In the genomic region with DNA sequence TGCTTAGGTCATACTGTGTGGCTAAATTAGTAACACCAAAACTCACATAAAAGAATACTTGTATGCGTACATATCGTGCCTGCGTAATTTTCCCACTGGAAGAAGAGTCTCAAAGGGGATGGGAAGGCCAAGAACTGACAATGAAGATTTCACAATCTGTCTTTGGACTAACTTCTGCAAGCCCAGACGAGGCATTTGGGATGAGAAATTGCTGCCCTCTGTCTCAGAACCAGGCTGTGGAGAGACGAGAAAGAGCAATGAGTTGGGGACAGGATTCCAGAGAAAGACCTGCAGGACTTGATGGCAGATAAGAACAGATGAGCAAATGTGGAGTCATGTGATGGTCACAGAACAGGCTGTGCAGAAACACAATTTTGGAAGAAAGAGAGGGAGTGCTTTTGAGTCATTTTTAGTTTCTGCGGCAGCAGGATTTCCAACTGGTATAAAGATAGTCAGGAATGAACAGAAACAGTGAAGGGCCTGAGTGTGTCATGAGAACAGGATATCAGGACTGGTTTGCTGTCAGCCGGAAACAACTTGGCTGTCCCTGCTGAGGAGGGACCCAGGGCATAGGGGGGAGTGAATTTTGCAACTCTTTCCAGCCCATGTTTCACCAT, we compare ENCODE assay signal across 11 cellular contexts.
A peak's percentile ranks its signal among the peaks of the same experiment; 100 is the strongest.
DNase-seq lines count a peak whose midpoint lies in the region; ATAC-seq, FAIRE-seq and TF ChIP-seq lines count a peak whose summit lies in the region.
"Had no signal": no experiment of that assay in that cellular context is flagged by ENCODE, and none has a peak within 500 bp of the region (broad histone marks: within the 10 kb centered on the region; RNA-seq: fewer than 3 reads in every experiment).

No MANE protein-coding gene starts in this region.

- TF ChIP-seq POLR2A in GM12892 (IDR thresholded peaks at IDR 0.05; ENCODE audit: low read depth, low read length): no peak

- 45 to 69% methylated on average over 7 of the region's 7 CpGs for WGBS in esophagus, 2 donors

- no peaks in the 10 kb centered on the region for H3K9me3 ChIP-seq in esophagus (ENCODE audit: control insufficient read depth in 2 of 2, insufficient read depth in 1 of 2, low read depth in 1 of 2, low read length in 1 of 2)
- H3K9me3 ChIP-seq in BE2C: no peaks in the 10 kb centered on the region

- no peak overlapping the region for H3K4me3 ChIP-seq in esophagus (ENCODE audit: low read depth in 1 of 2, low read length in 2 of 2)
- no peak overlapping the region for H3K4me3 ChIP-seq in BE2C (ENCODE audit: low read depth, low read length)

- H3K27ac Mint-ChIP-seq in natural killer cell treated with Interleukin-12 subunit alpha and Interleukin-12 subunit beta and Interleukin-15 and Interleukin-18, amount 100 ng/mL, for 72 hours: peak overlapping the region; percentile 99

- DNase-seq in AML-193 (lab: John Stamatoyannopoulos, UW) (peak; percentile 73 to 84), LHCN-M2 (ENCODE audit: low read depth) (peak; percentile 43), GM20000 (ENCODE audit: low spot score) (no peak), NCI-H345 (lab: John Stamatoyannopoulos, UW) (no peak), GM12892 (ENCODE audit: insufficient read length) (no peak), BE2C (no peak)
- no peak for DNase-seq in natural killer cell treated with Interleukin-12 subunit alpha and Interleukin-12 subunit beta and Interleukin-15 and Interleukin-18, amount 100 ng/mL, for 72 hours (ENCODE audit: low spot score)
- DNase-seq: hippocampal formation, NCI-H1092, SHP77 had no signal

- H3K4me1 ChIP-seq in esophagus (ENCODE audit: control insufficient read depth in 2 of 2, insufficient read depth in 2 of 2, low read length in 1 of 2) (peaks cover 0 to 2% of the 10 kb centered on the region in 2 donors), BE2C (no peaks in the 10 kb centered on the region)

- peak overlapping the region; percentile 83 for H3K4me3 Mint-ChIP-seq in natural killer cell treated with Interleukin-12 subunit alpha and Interleukin-12 subunit beta and Interleukin-15 and Interleukin-18, amount 100 ng/mL, for 72 hours

- peak overlapping the region; percentile 68 to 78 for H3K27ac ChIP-seq in esophagus (ENCODE audit: low read depth in 2 of 2, low read length in 1 of 2)

- no peaks in the 10 kb centered on the region for H3K27me3 Mint-ChIP-seq in natural killer cell treated with Interleukin-12 subunit alpha and Interleukin-12 subunit beta and Interleukin-15 and Interleukin-18, amount 100 ng/mL, for 72 hours

- H3K27me3 ChIP-seq in esophagus (ENCODE audit: control insufficient read depth in 1 of 2, insufficient read depth in 2 of 2, low read length in 2 of 2) (no peaks in the 10 kb centered on the region), BE2C (no peaks in the 10 kb centered on the region)

- no peak for FAIRE-seq in GM12892 (lab: Jason Lieb, UNC)

- TF ChIP-seq CTCF in GM20000 (IDR thresholded peaks at IDR 0.05; ENCODE audit: extremely low read depth, missing control alignments) (no peak), BE2C (IDR thresholded peaks at IDR 0.05; ENCODE audit: low read depth, low read length) (no peak)

- peaks cover 6% of the 10 kb centered on the region for H3K36me3 Mint-ChIP-seq in natural killer cell treated with Interleukin-12 subunit alpha and Interleukin-12 subunit beta and Interleukin-15 and Interleukin-18, amount 100 ng/mL, for 72 hours

- no peak for ATAC-seq in natural killer cell treated with Interleukin-12 subunit alpha and Interleukin-12 subunit beta and Interleukin-15 and Interleukin-18, amount 100 ng/mL, for 72 hours

- H3K36me3 ChIP-seq in esophagus (ENCODE audit: control insufficient read depth in 2 of 2, insufficient read depth in 2 of 2, low read length in 1 of 2) (no peaks in the 10 kb centered on the region), BE2C (no peaks in the 10 kb centered on the region)

- peaks cover 4% of the 10 kb centered on the region for H3K9me3 Mint-ChIP-seq in natural killer cell treated with Interleukin-12 subunit alpha and Interleukin-12 subunit beta and Interleukin-15 and Interleukin-18, amount 100 ng/mL, for 72 hours

- H3K4me1 Mint-ChIP-seq in natural killer cell treated with Interleukin-12 subunit alpha and Interleukin-12 subunit beta and Interleukin-15 and Interleukin-18, amount 100 ng/mL, for 72 hours (ENCODE audit: low read depth in 2 of 2): peaks cover 62 to 64% of the 10 kb centered on the region in 2 donors

Comparison
In these comparisons a context has a peak if more than half of its experiments do, and no peak if none do; other contexts are left out.
1. DNase-seq: peak in AML-193 (2 of 2) and LHCN-M2 (single experiment); none in natural killer cell treated with Interleukin-12 subunit alpha and Interleukin-12 subunit beta and Interleukin-15 and Interleukin-18, amount 100 ng/mL, for 72 hours (single experiment), GM20000 (single experiment), NCI-H345 (single experiment), GM12892 (single experiment) and BE2C (single experiment).